Comparison of ENCODE assay signal across 1 cellular context in genomic region chr6:135920689-135921088, GRCh38.
TF ChIP-seq lines count a peak whose summit lies in the region.

No MANE protein-coding gene starts in this region.

TF ChIP-seq in WTC11, 78 proteins besides CTCF, POLR2A, EP300 and RAD21 (continued from another document):
- no peak for TF ChIP-seq AFF4 (CRISPR knock-in tag; IDR thresholded peaks at IDR 0.05; ENCODE audit: borderline replicate concordance)
- no peak for TF ChIP-seq STAT6 (CRISPR knock-in tag; conservative IDR thresholded peaks at IDR 0.05; ENCODE audit: low read depth)
- TF ChIP-seq CREM (CRISPR knock-in tag; IDR thresholded peaks at IDR 0.05) = no peak
- no peak for TF ChIP-seq EMX1 (CRISPR knock-in tag; IDR thresholded peaks at IDR 0.05)
- no peak for TF ChIP-seq ZNF671 (CRISPR knock-in tag; IDR thresholded peaks at IDR 0.05)
- no peak for TF ChIP-seq ZNF512 (CRISPR knock-in tag; IDR thresholded peaks at IDR 0.05; ENCODE audit: borderline replicate concordance)
- no peak for TF ChIP-seq ZBTB21 (CRISPR knock-in tag; IDR thresholded peaks at IDR 0.05; ENCODE audit: borderline replicate concordance)
- no peak for TF ChIP-seq ZNF138 (CRISPR knock-in tag; conservative IDR thresholded peaks at IDR 0.05)
- TF ChIP-seq TEAD4 (CRISPR knock-in tag; IDR thresholded peaks at IDR 0.05) = no peak
- no peak for TF ChIP-seq ZMAT4 (CRISPR knock-in tag; IDR thresholded peaks at IDR 0.05)
- no peak for TF ChIP-seq ERG (CRISPR knock-in tag; IDR thresholded peaks at IDR 0.05)
